ENCODE assay signal across 23 cellular contexts in the genomic region with DNA sequence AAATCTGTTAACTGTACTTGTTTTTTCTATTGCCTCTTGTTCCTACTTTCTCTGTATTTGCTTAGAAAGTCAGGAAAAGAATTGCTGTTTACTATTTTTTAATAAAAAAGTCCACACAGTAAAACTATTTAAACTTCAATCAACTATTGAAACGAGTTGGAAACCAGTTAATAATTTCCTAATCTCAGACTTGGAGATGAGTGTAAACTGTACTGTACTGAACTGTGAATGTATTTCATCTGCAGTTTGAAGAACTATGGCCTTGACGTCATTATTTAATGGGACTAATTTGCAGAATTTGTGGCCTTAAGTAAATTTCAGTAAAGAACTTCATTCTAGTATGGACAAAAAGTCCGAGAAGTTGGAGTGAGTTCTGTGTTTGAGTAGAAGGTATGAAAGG.
"Had no signal": no experiment of that assay in that cellular context is flagged by ENCODE, and none has a peak within 500 bp of the region (broad histone marks: within the 10 kb centered on the region; RNA-seq: fewer than 3 reads in every experiment).

No MANE protein-coding gene starts in this region.

- H3K4me3 ChIP-seq: body of pancreas, colonic mucosa, right atrium auricular region, skin epidermis had no signal

- DNase-seq: activated CD4-positive, alpha-beta memory T cell treated with anti-CD3 and anti-CD28 coated beads, Interleukin-2, amount 10 ng/mL, durations not matched to agents 7 days and 5 days; activated CD4-positive, alpha-beta T cell treated with anti-CD3 and anti-CD28 coated beads for 48 hours; activated CD4-positive, CD25-positive, alpha-beta regulatory T cell; activated CD8-positive, alpha-beta memory T cell treated with anti-CD3 and anti-CD28 coated beads, Interleukin-2, amount 10 ng/mL, durations not matched to agents 7 days and 5 days; activated naive CD4-positive, alpha-beta T cell; activated naive CD8-positive, alpha-beta T cell treated with anti-CD3 and anti-CD28 coated beads, Interleukin-2, amount 10 ng/mL, durations not matched to agents 7 days and 5 days; amygdala; body of pancreas; central memory CD4-positive, alpha-beta T cell; colonic mucosa; endodermal cell; head of caudate nucleus; naive thymus-derived CD4-positive, alpha-beta T cell; posterior cingulate gyrus; stimulated activated CD4-positive, alpha-beta T cell treated with anti-CD3 and anti-CD28 coated beads, Interleukin-4, amount 100 ng/mL, for 24 hours; stimulated activated naive B cell treated with anti-CD40 and anti-IgM and Interleukin-4, amounts not matched to agents 10 μg/mL and 1 μg/mL and 100 μg/mL, for 72 hours; T-helper 1 cell; T-helper 9 cell had no signal

- H3K4me1 ChIP-seq: body of pancreas, colonic mucosa had no signal

- H3K27ac ChIP-seq: body of pancreas, colonic mucosa, epithelial cell of prostate, neutrophil had no signal

- H3K9me3 ChIP-seq: body of pancreas, colonic mucosa, neutrophil, right atrium auricular region had no signal

- ATAC-seq: activated CD8-positive, alpha-beta memory T cell treated with anti-CD3 and anti-CD28 coated beads, Interleukin-2, amount 10 ng/mL, durations not matched to agents 7 days and 5 days; activated T-helper 17 cell treated with anti-CD3 and anti-CD28 coated beads, Interleukin-2, amount 50 U/mL, for 72 hours; body of pancreas; naive thymus-derived CD4-positive, alpha-beta T cell; stimulated activated naive B cell treated with anti-CD40 and anti-IgM and Interleukin-4, amounts not matched to agents 10 μg/mL and 1 μg/mL and 100 μg/mL, for 72 hours had no signal

- H3K27me3 ChIP-seq: body of pancreas, colonic mucosa, neutrophil, right atrium auricular region had no signal

- H3K36me3 ChIP-seq: colonic mucosa, neutrophil, right atrium auricular region had no signal
